Comparison of ENCODE assay signal across 8 cellular contexts in genomic region chr1:61301824-61302652, GRCh38.
DNase-seq lines count a peak whose midpoint lies in the region; ATAC-seq and TF ChIP-seq lines count a peak whose summit lies in the region.

No MANE protein-coding gene starts in this region.

- no peaks in the 10 kb centered on the region for H3K27me3 Mint-ChIP-seq in effector memory CD8-positive, alpha-beta T cell
- H3K27me3 Mint-ChIP-seq in osteocyte (ENCODE audit: unreplicated experiment) (no peaks in the 10 kb centered on the region), Caco-2 (ENCODE audit: insufficient read depth, unreplicated experiment) (no peaks in the 10 kb centered on the region), type B pancreatic cell (no peaks in the 10 kb centered on the region)

- no peak overlapping the region for H3K27ac Mint-ChIP-seq in effector memory CD8-positive, alpha-beta T cell
- peak overlapping the region; percentile 23 for H3K27ac Mint-ChIP-seq in osteocyte (ENCODE audit: unreplicated experiment)
- no peak overlapping the region for H3K27ac Mint-ChIP-seq in Caco-2 (ENCODE audit: unreplicated experiment)
- H3K27ac Mint-ChIP-seq in type B pancreatic cell, result no peak overlapping the region

- H3K9me3 ChIP-seq in Caco-2, result no peaks in the 10 kb centered on the region

- H3K36me3 ChIP-seq in Caco-2 (ENCODE audit: control insufficient read depth, insufficient read depth, low read length), result no peaks in the 10 kb centered on the region

- BruUV-seq in Caco-2 (replicated peaks; lab: Mats Ljungman, UMichigan), result no TSS peak

- no peak overlapping the region for H3K4me3 ChIP-seq in Caco-2 (ENCODE audit: low read depth, low read length)

- no peaks in the 10 kb centered on the region for H3K9me3 Mint-ChIP-seq in effector memory CD8-positive, alpha-beta T cell
- H3K9me3 Mint-ChIP-seq in osteocyte (ENCODE audit: unreplicated experiment), result peaks cover 5% of the 10 kb centered on the region
- H3K9me3 Mint-ChIP-seq in Caco-2 (ENCODE audit: unreplicated experiment), result no peaks in the 10 kb centered on the region
- peaks cover 6% of the 10 kb centered on the region for H3K9me3 Mint-ChIP-seq in type B pancreatic cell

- ATAC-seq in GM18858 (IDR thresholded peaks at IDR 0.05; ENCODE audit: unreplicated experiment), result peak; percentile 38
- ATAC-seq in HG03354 (IDR thresholded peaks at IDR 0.05; ENCODE audit: poor library complexity, severe bottlenecking, unreplicated experiment), result peak; percentile 79
- ATAC-seq in effector memory CD8-positive, alpha-beta T cell (replicated peaks), result peak; percentile 51

- POLR2A ChIA-PET in Caco-2 (lab: Charles Lee), result no interaction called here

- H3K27me3 ChIP-seq in Caco-2 (replicated peaks; ENCODE audit: control insufficient read depth, insufficient read depth, low read length), result no peaks in the 10 kb centered on the region

- CTCF ChIA-PET in Caco-2 (lab: Charles Lee), result no interaction called here

- no peaks in the 10 kb centered on the region for H3K36me3 Mint-ChIP-seq in effector memory CD8-positive, alpha-beta T cell (ENCODE audit: insufficient read depth)
- H3K36me3 Mint-ChIP-seq in osteocyte (ENCODE audit: unreplicated experiment) (peaks cover 5% of the 10 kb centered on the region), Caco-2 (ENCODE audit: insufficient read depth, unreplicated experiment) (no peaks in the 10 kb centered on the region), type B pancreatic cell (peaks cover 9% of the 10 kb centered on the region)

- peaks cover 0 to 4% of the 10 kb centered on the region in 2 donors for H3K4me1 Mint-ChIP-seq in effector memory CD8-positive, alpha-beta T cell (ENCODE audit: low read depth in 2 of 2)
- H3K4me1 Mint-ChIP-seq in osteocyte (ENCODE audit: unreplicated experiment) (peaks cover 39% of the 10 kb centered on the region), Caco-2 (ENCODE audit: low read depth, unreplicated experiment) (no peaks in the 10 kb centered on the region), type B pancreatic cell (ENCODE audit: unreplicated experiment) (peaks cover 14% of the 10 kb centered on the region)

- no peak for DNase-seq in effector memory CD8-positive, alpha-beta T cell
- DNase-seq in osteocyte (ENCODE audit: extremely low spot score, unreplicated experiment) (no peak), cerebellar cortex (ENCODE audit: low spot score) (no peak), Caco-2 (no peak), HuH-7.5 (ENCODE audit: low spot score) (no peak), type B pancreatic cell (ENCODE audit: extremely low spot score, unreplicated experiment) (no peak)

- no peak overlapping the region for H3K4me3 Mint-ChIP-seq in effector memory CD8-positive, alpha-beta T cell
- H3K4me3 Mint-ChIP-seq in osteocyte (ENCODE audit: unreplicated experiment) (no peak overlapping the region), Caco-2 (ENCODE audit: unreplicated experiment) (no peak overlapping the region), type B pancreatic cell (no peak overlapping the region)

- intact Hi-C loops in Caco-2 (cut with micrococcal nuclease; ENCODE audit: unreplicated experiment), result no loop called here

- 0 out of 2 replicates have a peak, but pooled peaks cover 10% of the 10 kb centered on the region for H3K4me1 ChIP-seq in Caco-2

- TF ChIP-seq CTCF in osteocyte (IDR thresholded peaks at IDR 0.05), result no peak
- TF ChIP-seq CTCF in Caco-2 (IDR thresholded peaks at IDR 0.05; ENCODE audit: insufficient read depth in 1 of 2, low read depth in 1 of 2, low read length in 1 of 2, severe bottlenecking in 1 of 2, unreplicated experiment in 1 of 2), result no peak
- TF ChIP-seq CTCF in type B pancreatic cell (conservative IDR thresholded peaks at IDR 0.05), result no peak
